In genomic region chrX:69028761-69029120, GRCh38 we compare ENCODE assay signal across 22 cellular contexts.
DNase-seq lines count a peak whose midpoint lies in the region; ATAC-seq, FAIRE-seq and TF ChIP-seq lines count a peak whose summit lies in the region.
"Had no signal": no experiment of that assay in that cellular context is flagged by ENCODE, and none has a peak within 500 bp of the region (broad histone marks: within the 10 kb centered on the region; RNA-seq: fewer than 3 reads in every experiment).

No MANE protein-coding gene starts in this region.

- intact Hi-C loops in head of caudate nucleus (cut with DNase I) = no loop called here

- H3K14ac ChIP-seq in trophoblast cell (ENCODE audit: low read length) = no peak overlapping the region

- no peak overlapping the region for H2AFZ ChIP-seq in trophoblast cell (ENCODE audit: insufficient read depth, low read length, poor library complexity)
- H2AFZ ChIP-seq: neural progenitor cell had no signal

- H3K79me2 ChIP-seq in trophoblast cell (ENCODE audit: control insufficient read depth, insufficient read depth, low read length, poor library complexity) = no peaks in the 10 kb centered on the region

- H4K12ac ChIP-seq in trophoblast cell (ENCODE audit: low read depth, low read length) = no peak overlapping the region

- peak overlapping the region; percentile 50 for H2AK5ac ChIP-seq in trophoblast cell (ENCODE audit: low read length)

- H3K4me2 ChIP-seq in trophoblast cell (ENCODE audit: low read length) = no peak overlapping the region
- H3K4me2 ChIP-seq: neural progenitor cell had no signal

- no peak overlapping the region for H2BK120ac ChIP-seq in trophoblast cell (ENCODE audit: insufficient read depth, low read length, poor library complexity)

- no peak for FAIRE-seq in bronchial epithelial cell (lab: Jason Lieb, UNC)
- FAIRE-seq: G401.6 had no signal

- ATAC-seq in GM19372 (IDR thresholded peaks at IDR 0.05; ENCODE audit: low read depth, unreplicated experiment) = peak; percentile 34
- peak; percentile 1 for ATAC-seq in HG03095 (IDR thresholded peaks at IDR 0.05; ENCODE audit: unreplicated experiment)
- ATAC-seq: gastrocnemius medialis, T-cell had no signal

- no peak overlapping the region for H4K91ac ChIP-seq in trophoblast cell (ENCODE audit: low read depth, low read length)

- H2BK5ac ChIP-seq in trophoblast cell (ENCODE audit: low read depth, low read length, poor library complexity) = no peak overlapping the region

- no peak overlapping the region for H3K18ac ChIP-seq in trophoblast cell (ENCODE audit: low read length)

- TF ChIP-seq CTCF in bronchial epithelial cell (IDR thresholded peaks at IDR 0.05; ENCODE audit: insufficient read depth, low read length, severe bottlenecking) = no peak

- DNase-seq in bronchial epithelial cell (ENCODE audit: low read depth) (peak; percentile 58), trophoblast cell (no peak), head of caudate nucleus (no peak), glomerular visceral epithelial cell (ENCODE audit: extremely low spot score) (no peak), NCI-H146 treated with DMSO at 0.1 percent for 48 hours (lab: John Stamatoyannopoulos, UW; ENCODE audit: unreplicated experiment) (no peak)
- DNase-seq: activated CD4-positive, alpha-beta T cell treated with anti-CD3 and anti-CD28 coated beads, Interleukin-2, amount 50 U/mL, for 4 hours; activated naive CD4-positive, alpha-beta T cell treated with anti-CD3 and anti-CD28 coated beads, Interleukin-2, amount 50 U/mL, for 16 hours; activated T-cell treated with anti-CD3 and anti-CD28 coated beads, Interleukin-2, amount 50 U/mL, for 1 hour; Calu3; gastrocnemius medialis; HCEC 1CT; MG63; NCI-H187; NCI-H226; spleen; stimulated activated CD8-positive, alpha-beta memory T cell treated with anti-CD3 and anti-CD28 coated beads, Interleukin-4, amount 100 ng/mL, for 48 hours; substantia nigra; T-cell had no signal

- peaks cover 2% of the 10 kb centered on the region for H3K79me1 ChIP-seq in trophoblast cell (ENCODE audit: low read length)

- WGBS in trophoblast cell (ENCODE audit: extremely low coverage, insufficient coverage, insufficient read length) = no CpG with 5 or more reads among the region's 1 CpG

- H3K27me3 ChIP-seq in bronchial epithelial cell (ENCODE audit: control insufficient read depth, insufficient read depth, low read length) (no peaks in the 10 kb centered on the region), trophoblast cell (ENCODE audit: insufficient read depth, low read length) (no peaks in the 10 kb centered on the region)
- H3K27me3 ChIP-seq: gastrocnemius medialis, MG63, neural progenitor cell, spleen had no signal

- no peak overlapping the region for H3K27ac ChIP-seq in trophoblast cell (ENCODE audit: low read depth, low read length)
- H3K27ac ChIP-seq: neural progenitor cell had no signal

- H4K8ac ChIP-seq in trophoblast cell (ENCODE audit: low read depth, low read length) = no peak overlapping the region

- H3K9me3 ChIP-seq in trophoblast cell (ENCODE audit: insufficient read depth, low read depth, low read length) = no peaks in the 10 kb centered on the region
- H3K9me3 ChIP-seq: gastrocnemius medialis, MG63, spleen had no signal

- H3K4me1 ChIP-seq in trophoblast cell (ENCODE audit: control insufficient read depth in 1 of 2, insufficient read depth in 2 of 2, low read length in 2 of 2) = peaks cover 14 to 18% of the 10 kb centered on the region in 2 experiments
- H3K4me1 ChIP-seq: gastrocnemius medialis had no signal

- no peak overlapping the region for H3K9ac ChIP-seq in trophoblast cell (ENCODE audit: low read length)
- H3K9ac ChIP-seq: neural progenitor cell had no signal

- H3K36me3 ChIP-seq in bronchial epithelial cell (ENCODE audit: control insufficient read depth, insufficient read depth, low read length) = no peaks in the 10 kb centered on the region
- no peaks in the 10 kb centered on the region for H3K36me3 ChIP-seq in trophoblast cell (ENCODE audit: control insufficient read depth in 1 of 2, insufficient read depth in 2 of 2, low read length in 2 of 2)
- H3K36me3 ChIP-seq: gastrocnemius medialis, MG63, neural progenitor cell, spleen had no signal

- no peak overlapping the region for H3K4ac ChIP-seq in trophoblast cell (ENCODE audit: low read depth, low read length)

- H3K4me3 ChIP-seq in bronchial epithelial cell (ENCODE audit: low read depth, low read length) (no peak overlapping the region), trophoblast cell (ENCODE audit: low read depth, low read length) (no peak overlapping the region)
- H3K4me3 ChIP-seq: gastrocnemius medialis, MG63, neural progenitor cell, spleen had no signal

- no peak overlapping the region for H3K23ac ChIP-seq in trophoblast cell (ENCODE audit: low read length)

- H2BK12ac ChIP-seq in trophoblast cell (ENCODE audit: low read length) = no peak overlapping the region
